8 cellular contexts compared by ENCODE assay signal in genomic region chr7:73738220-73738611, GRCh38. TPM values are rescaled to one million over a fixed set of nuclear protein-coding genes. Genes with fewer than 3 reads are reported as not detected.
DNase-seq lines count a peak whose midpoint lies in the region; ATAC-seq and TF ChIP-seq lines count a peak whose summit lies in the region.

No MANE protein-coding gene starts in this region.

- no peaks in the 10 kb centered on the region for H3K27me3 Mint-ChIP-seq in activated CD4-positive, alpha-beta T cell treated with anti-CD3 and anti-CD28 coated beads, Interleukin-2, amount 10 ng/mL, durations not matched to agents 7 days and 5 days

- H3K27me3 ChIP-seq in BJ (ENCODE audit: control insufficient read depth, insufficient read depth, low read length): no peaks in the 10 kb centered on the region
- H3K27me3 ChIP-seq in colonic mucosa: no peaks in the 10 kb centered on the region

- intact Hi-C loops in colonic mucosa (cut with DNase I): loop anchor here (2.0 to 5.0 kb wide), 2 partner anchors 29 to 94 kb away; partner anchors contain the start of gene CLDN4

- peaks cover 4% of the 10 kb centered on the region for H3K4me1 ChIP-seq in colonic mucosa

- CTCF ChIA-PET in BJ (lab: Yijun Ruan, JAX): interaction anchor here (1.0 to 8.7 kb wide), 3 partner anchors 12 to 132 kb away, joined by 3 to 92 read pairs (median 8); no protein-coding TSS in a partner anchor
- CTCF ChIA-PET in activated CD4-positive, alpha-beta T cell treated with anti-CD3 and anti-CD28 coated beads, Interleukin-2, amount 10 ng/mL, durations not matched to agents 7 days and 5 days (lab: Charles Lee): interaction anchor here (0.6 to 8.4 kb wide), 4 partner anchors 36 to 300 kb away, joined by 3 to 59 read pairs (median 4); no protein-coding TSS in a partner anchor

- peaks cover 23% of the 10 kb centered on the region for H3K4me1 Mint-ChIP-seq in activated CD4-positive, alpha-beta T cell treated with anti-CD3 and anti-CD28 coated beads, Interleukin-2, amount 10 ng/mL, durations not matched to agents 7 days and 5 days

- H3K4me3 ChIP-seq in BJ (ENCODE audit: low read depth, low read length) (peak overlapping the region; percentile 76), colonic mucosa (peak overlapping the region; percentile 81)

- peaks cover 5% of the 10 kb centered on the region for H3K36me3 Mint-ChIP-seq in activated CD4-positive, alpha-beta T cell treated with anti-CD3 and anti-CD28 coated beads, Interleukin-2, amount 10 ng/mL, durations not matched to agents 7 days and 5 days (ENCODE audit: low read depth)

- H3K9me3 ChIP-seq in colonic mucosa: no peaks in the 10 kb centered on the region

- DNase-seq in BJ (ENCODE audit: low read depth): no peak
- DNase-seq in NAMALWA (ENCODE audit: low spot score): peak; percentile 87
- DNase-seq in activated CD4-positive, alpha-beta T cell treated with anti-CD3 and anti-CD28 coated beads, Interleukin-2, amount 10 ng/mL, durations not matched to agents 7 days and 5 days: peak; percentile 60
- DNase-seq in colonic mucosa: peak; percentile 87
- peak; percentile 79 for DNase-seq in left kidney (ENCODE audit: low read depth, low spot score)
- DNase-seq in stimulated activated CD4-positive, alpha-beta T cell treated with anti-CD3 and anti-CD28 coated beads, Interleukin-2, amount 100 ng/mL, for 4 hours (ENCODE audit: low read depth): peak; percentile 52

- POLR2A ChIA-PET in BJ (lab: Charles Lee): no interaction called here
- POLR2A ChIA-PET in activated CD4-positive, alpha-beta T cell treated with anti-CD3 and anti-CD28 coated beads, Interleukin-2, amount 10 ng/mL, durations not matched to agents 7 days and 5 days (lab: Charles Lee): no interaction called here

- H3K27ac ChIP-seq in colonic mucosa: peak overlapping the region; percentile 91

- H3K9ac ChIP-seq in colonic mucosa (ENCODE audit: low read depth in 2 of 2, low read length in 2 of 2): peak overlapping the region; percentile 96

- peak overlapping the region; percentile 97 for H3K27ac Mint-ChIP-seq in activated CD4-positive, alpha-beta T cell treated with anti-CD3 and anti-CD28 coated beads, Interleukin-2, amount 10 ng/mL, durations not matched to agents 7 days and 5 days

- no peak for TF ChIP-seq CTCF in BJ (IDR thresholded peaks at IDR 0.05; ENCODE audit: insufficient read depth, low read depth, low read length)
- no peak for TF ChIP-seq CTCF in colonic mucosa (IDR thresholded peaks at IDR 0.05)

- H3K4me3 Mint-ChIP-seq in activated CD4-positive, alpha-beta T cell treated with anti-CD3 and anti-CD28 coated beads, Interleukin-2, amount 10 ng/mL, durations not matched to agents 7 days and 5 days: peak overlapping the region; percentile 93

- ATAC-seq in GM19395 (IDR thresholded peaks at IDR 0.05; ENCODE audit: unreplicated experiment) (peak; percentile 17), GM19463 (IDR thresholded peaks at IDR 0.05; ENCODE audit: unreplicated experiment) (no peak)

- H3K9me3 Mint-ChIP-seq in activated CD4-positive, alpha-beta T cell treated with anti-CD3 and anti-CD28 coated beads, Interleukin-2, amount 10 ng/mL, durations not matched to agents 7 days and 5 days: no peaks in the 10 kb centered on the region

- peaks cover 4% of the 10 kb centered on the region for H3K36me3 ChIP-seq in BJ (ENCODE audit: control insufficient read depth, insufficient read depth, low read length)
- H3K36me3 ChIP-seq in colonic mucosa: no peaks in the 10 kb centered on the region

RNA-seq across cellular contexts. Expression of gene ABHD11, which starts 0.4 kb away (rescaled TPM):
- polyA plus RNA-seq in BJ (2011; rRNA removed): 11.6 and 16.9 TPM in 2 replicates
- polyA minus RNA-seq in BJ (2011; rRNA and poly(A)+ RNA removed): 8.2 and 9.9 TPM in 2 replicates
- 10 to 100 TPM; 13.3 to 15.6 TPM for total RNA-seq in activated CD4-positive, alpha-beta T cell treated with anti-CD3 and anti-CD28 coated beads, Interleukin-2, amount 10 ng/mL, durations not matched to agents 7 days and 5 days
- 100 to 1,000 TPM; 109 to 123 TPM for total RNA-seq in colonic mucosa

RNA-seq across cellular contexts. Expression of gene STX1A, which starts 18.7 kb away (rescaled TPM):
- 10.7 and 12.2 TPM in 2 replicates for polyA plus RNA-seq in BJ (2011; rRNA removed)
- 7.2 and 8.6 TPM in 2 replicates for polyA minus RNA-seq in BJ (2011; rRNA and poly(A)+ RNA removed)
- total RNA-seq in activated CD4-positive, alpha-beta T cell treated with anti-CD3 and anti-CD28 coated beads, Interleukin-2, amount 10 ng/mL, durations not matched to agents 7 days and 5 days: 1 to 10 TPM; 6.7 to 7.4 TPM
- total RNA-seq in colonic mucosa: 1 to 10 TPM; 7.0 to 7.2 TPM

RNA-seq across cellular contexts. Expression of gene CLDN3, which starts 31.9 kb away (rescaled TPM):
- not detected in 2 replicates for polyA plus RNA-seq in BJ (2011; rRNA removed)
- polyA minus RNA-seq in BJ (2011; rRNA and poly(A)+ RNA removed): not detected in 2 replicates
- not detected for total RNA-seq in activated CD4-positive, alpha-beta T cell treated with anti-CD3 and anti-CD28 coated beads, Interleukin-2, amount 10 ng/mL, durations not matched to agents 7 days and 5 days
- 100 to 1,000 TPM; 599 to 634 TPM for total RNA-seq in colonic mucosa

RNA-seq across cellular contexts. Expression of gene BUD23, which starts 54.8 kb away (rescaled TPM):
- polyA plus RNA-seq in BJ (2011; rRNA removed): 66.9 and 69.8 TPM in 2 replicates
- polyA minus RNA-seq in BJ (2011; rRNA and poly(A)+ RNA removed): 14.8 and 25.3 TPM in 2 replicates
- 10 to 100 TPM; 43.9 to 51.4 TPM for total RNA-seq in activated CD4-positive, alpha-beta T cell treated with anti-CD3 and anti-CD28 coated beads, Interleukin-2, amount 10 ng/mL, durations not matched to agents 7 days and 5 days
- 10 to 100 TPM; 46.4 to 79.5 TPM for total RNA-seq in colonic mucosa

RNA-seq across cellular contexts. Expression of gene DNAJC30, which starts 55.0 kb away (rescaled TPM):
- 6.4 and 6.9 TPM in 2 replicates for polyA plus RNA-seq in BJ (2011; rRNA removed)
- polyA minus RNA-seq in BJ (2011; rRNA and poly(A)+ RNA removed): 5.1 TPM in 2 replicates
- 1 to 10 TPM; 8.7 to 9.1 TPM for total RNA-seq in activated CD4-positive, alpha-beta T cell treated with anti-CD3 and anti-CD28 coated beads, Interleukin-2, amount 10 ng/mL, durations not matched to agents 7 days and 5 days
- total RNA-seq in colonic mucosa: 10 to 100 TPM in 1 of 2 donors, 1 to 10 TPM in 1; 9.7 to 15.1 TPM

Comparison
In these comparisons a context has a peak if more than half of its experiments do, and no peak if none do; other contexts are left out.
1. RNA of gene ABHD11, which starts 0.4 kb away (total RNA-seq): 109 to 123 TPM in colonic mucosa; 13.3 to 15.6 TPM in activated CD4-positive, alpha-beta T cell treated with anti-CD3 and anti-CD28 coated beads, Interleukin-2, amount 10 ng/mL, durations not matched to agents 7 days and 5 days; every median in the first group is over 4 times any median in the second.
2. RNA of gene CLDN3, which starts 31.9 kb away (total RNA-seq): 599 to 634 TPM in colonic mucosa; not detected in activated CD4-positive, alpha-beta T cell treated with anti-CD3 and anti-CD28 coated beads, Interleukin-2, amount 10 ng/mL, durations not matched to agents 7 days and 5 days; every median in the first group is over 100 times any median in the second.